14 cellular contexts compared by ENCODE assay signal in genomic region chr9:127370651-127371648, GRCh38. TPM values are rescaled to one million over a fixed set of nuclear protein-coding genes. Genes with fewer than 3 reads are reported as not detected.
DNase-seq lines count a peak whose midpoint lies in the region; ATAC-seq, FAIRE-seq and TF ChIP-seq lines count a peak whose summit lies in the region.
"Had no signal": no experiment of that assay in that cellular context is flagged by ENCODE, and none has a peak within 500 bp of the region (broad histone marks: within the 10 kb centered on the region; RNA-seq: fewer than 3 reads in every experiment).

No MANE protein-coding gene starts in this region.

- no peaks in the 10 kb centered on the region for H3K79me2 ChIP-seq in GM23338 (replicated peaks; ENCODE audit: insufficient read depth)

- 68 to 74% methylated on average over 13 of the region's 13 CpGs for WGBS in heart right ventricle, 2 donors
- WGBS in small intestine, 3 donors, result 37 to 69% (median 55%) methylated on average over 13 of the region's 13 CpGs

- peak; percentile 49 for DNase-seq in activated CD8-positive, alpha-beta memory T cell treated with anti-CD3 and anti-CD28 coated beads for 24 hours
- DNase-seq in activated CD8-positive, alpha-beta memory T cell treated with anti-CD3 and anti-CD28 coated beads, Interleukin-2, amount 50 U/mL, for 4 hours, result no peak
- DNase-seq in GM23338 (ENCODE audit: low spot score) (no peak), heart right ventricle (no peak), small intestine (peak; percentile 68), tibial artery (no peak)
- DNase-seq: 8988T, NCI-H1417, NCI-H1930, NCI-H510A treated with DMSO at 0.1 percent for 48 hours had no signal

- H3K9me3 Mint-ChIP-seq in GM23338, result no peaks in the 10 kb centered on the region

- H3K9me3 ChIP-seq in heart right ventricle, result no peaks in the 10 kb centered on the region
- H3K9me3 ChIP-seq in small intestine (ENCODE audit: control insufficient read depth, low read depth), result no peaks in the 10 kb centered on the region
- no peaks in the 10 kb centered on the region for H3K9me3 ChIP-seq in tibial artery
- H3K9me3 ChIP-seq: BLaER1 treated with 17β-estradiol and CSF1 and Interleukin-3, amounts not matched to agents 10 nM and 100 nM; HAP-1 had no signal

- ATAC-seq in GM23338 (no peak; the same call in 2 of the 3 replicates), heart right ventricle (peak in 5 of 8 donors; percentile 10 to 64 (median 42)), GM18519 (IDR thresholded peaks at IDR 0.05; ENCODE audit: low FRiP score, unreplicated experiment) (no peak), HG02973 (IDR thresholded peaks at IDR 0.05; ENCODE audit: unreplicated experiment) (no peak)

- H3K36me3 ChIP-seq in GM23338 (ENCODE audit: insufficient read depth) (no peaks in the 10 kb centered on the region), heart right ventricle (peaks cover 0 to 12% (median 0%) of the 10 kb centered on the region in 9 donors), small intestine (ENCODE audit: control insufficient read depth in 2 of 2, insufficient read depth in 2 of 2, low read length in 2 of 2) (no peaks in the 10 kb centered on the region), tibial artery (peaks cover 11 to 31% (median 20%) of the 10 kb centered on the region in 3 donors)
- H3K36me3 ChIP-seq: BLaER1 treated with 17β-estradiol and CSF1 and Interleukin-3, amounts not matched to agents 10 nM and 100 nM; HAP-1 had no signal

- peaks cover 3% of the 10 kb centered on the region for H3K27me3 Mint-ChIP-seq in GM23338 (ENCODE audit: insufficient read depth, low read depth, poor library complexity)

- TF ChIP-seq CTCF in GM23338 (conservative IDR thresholded peaks at IDR 0.05; ENCODE audit: low read depth in 2 of 2) (no peak), heart right ventricle (IDR thresholded peaks at IDR 0.05) (no peak), tibial artery (IDR thresholded peaks at IDR 0.05) (no peak)

- peaks cover 23% of the 10 kb centered on the region for H3K4me1 Mint-ChIP-seq in GM23338

- H3K27ac Mint-ChIP-seq in GM23338, result peak overlapping the region; percentile 3; the same call in 1 of the 2 replicates

- no peaks in the 10 kb centered on the region for H3K9me2 ChIP-seq in GM23338 (ENCODE audit: insufficient read depth)

- H3K4me3 Mint-ChIP-seq in GM23338, result no peak overlapping the region

- no peak for FAIRE-seq in small intestine (lab: Jason Lieb, UNC)

- no peak overlapping the region for H3K4me3 ChIP-seq in GM23338
- H3K4me3 ChIP-seq in heart right ventricle, result no peak overlapping the region
- H3K4me3 ChIP-seq in small intestine (ENCODE audit: low read depth in 1 of 2, low read length in 2 of 2), result no peak overlapping the region
- H3K4me3 ChIP-seq in tibial artery, result no peak overlapping the region
- H3K4me3 ChIP-seq: BLaER1 treated with 17β-estradiol and CSF1 and Interleukin-3, amounts not matched to agents 10 nM and 100 nM; HAP-1 had no signal

- H3K4me1 ChIP-seq in GM23338 (ENCODE audit: insufficient read depth) (peaks cover 14% of the 10 kb centered on the region; the same call in 1 of the 2 replicates), heart right ventricle (peaks cover 0 to 24% (median 11%) of the 10 kb centered on the region in 9 donors), small intestine (ENCODE audit: control insufficient read depth in 2 of 2, insufficient read depth in 1 of 2, low read depth in 1 of 2, low read length in 1 of 2) (peaks cover 0 to 5% of the 10 kb centered on the region in 2 donors), tibial artery (peaks cover 0 to 10% (median 0%) of the 10 kb centered on the region in 4 donors)
- H3K4me1 ChIP-seq: HAP-1 had no signal

- H3K4me2 ChIP-seq in GM23338, result no peak overlapping the region

- intact Hi-C loops in heart right ventricle (cut with DNase I), result no loop called here
- intact Hi-C loops in tibial artery (cut with DNase I; ENCODE audit: low total_unique reads), result no loop called here

- H3K27ac ChIP-seq in GM23338 (ENCODE audit: low read depth) (no peak overlapping the region), heart right ventricle (peak overlapping the region in 2 of 10 donors; percentile 13 to 18), small intestine (ENCODE audit: low read depth in 1 of 2, low read length in 1 of 2) (peak overlapping the region in 1 of 2 donors; percentile 2), tibial artery (no peak overlapping the region)
- H3K27ac ChIP-seq: BLaER1 treated with 17β-estradiol and CSF1 and Interleukin-3, amounts not matched to agents 10 nM and 100 nM had no signal

- no peak overlapping the region for H2AFZ ChIP-seq in GM23338

- H4K20me1 ChIP-seq in GM23338 (replicated peaks; ENCODE audit: insufficient read depth), result no peaks in the 10 kb centered on the region
- H4K20me1 ChIP-seq: BLaER1 treated with 17β-estradiol and CSF1 and Interleukin-3, amounts not matched to agents 10 nM and 100 nM had no signal

- no peaks in the 10 kb centered on the region for H3F3A ChIP-seq in GM23338 (replicated peaks; ENCODE audit: low read depth)

- no peaks in the 10 kb centered on the region for H3K36me3 Mint-ChIP-seq in GM23338 (ENCODE audit: low read depth)

- H3K27me3 ChIP-seq in GM23338 (ENCODE audit: insufficient read depth) (no peaks in the 10 kb centered on the region), heart right ventricle (no peaks in the 10 kb centered on the region), small intestine (ENCODE audit: control insufficient read depth in 2 of 2, insufficient read depth in 2 of 2, low read length in 2 of 2) (no peaks in the 10 kb centered on the region), tibial artery (no peaks in the 10 kb centered on the region)
- H3K27me3 ChIP-seq: BLaER1 treated with 17β-estradiol and CSF1 and Interleukin-3, amounts not matched to agents 10 nM and 100 nM had no signal

TF ChIP-seq in GM23338, 12 proteins besides CTCF, POLR2A, EP300 and RAD21 (continues in another document):
- TF ChIP-seq ETS1 (IDR thresholded peaks at IDR 0.05) (no peak), STAT1 (IDR thresholded peaks at IDR 0.05; ENCODE audit: unreplicated experiment) (no peak), EZH2 (IDR thresholded peaks at IDR 0.05; ENCODE audit: low read depth, unreplicated experiment) (no peak)

RNA-seq across cellular contexts. Expression of gene SLC2A8, which starts 26.0 kb away (rescaled TPM):
- 28.9 and 34.1 TPM in 2 replicates for total RNA-seq in GM23338 (2014; rRNA removed; shearing (Covaris generic))
- 16.3 and 18.9 TPM in 2 replicates for polyA plus RNA-seq in GM23338 (2016; fragmentation: Nextera tagmentation; extraction: Ambion mirVana)
- 10 to 100 TPM; 10.0 to 26.7 (median 13.1) TPM for total RNA-seq in heart right ventricle
- 10 to 100 TPM; 18.9 to 21.7 TPM for polyA plus RNA-seq in heart right ventricle
- polyA plus RNA-seq in small intestine, result 10 to 100 TPM; 17.2 to 21.4 (median 20.0) TPM

RNA-seq across cellular contexts. Expression of gene ZNF79, which starts 53.2 kb away (rescaled TPM):
- total RNA-seq in GM23338 (2014; rRNA removed; shearing (Covaris generic)), result 5.8 and 6.3 TPM in 2 replicates
- polyA plus RNA-seq in GM23338 (2016; fragmentation: Nextera tagmentation; extraction: Ambion mirVana) (2.2 and 2.9 TPM in 2 replicates), heart right ventricle (1 to 10 TPM; 2.1 to 4.5 TPM), small intestine (1 to 10 TPM; 2.4 to 4.1 (median 2.5) TPM)
- total RNA-seq in heart right ventricle, result 1 to 10 TPM; 4.4 to 8.3 (median 6.4) TPM

Comparison
In these comparisons a context has a peak if more than half of its experiments do, and no peak if none do; other contexts are left out.
1. DNase-seq: peak in activated CD8-positive, alpha-beta memory T cell treated with anti-CD3 and anti-CD28 coated beads for 24 hours (single experiment) and small intestine (single experiment); none in activated CD8-positive, alpha-beta memory T cell treated with anti-CD3 and anti-CD28 coated beads, Interleukin-2, amount 50 U/mL, for 4 hours (single experiment), GM23338 (single experiment), heart right ventricle (0 of 2) and tibial artery (0 of 2).
2. ATAC-seq: peak in heart right ventricle (5 of 8); none in GM23338 (single experiment), GM18519 (single experiment) and HG02973 (single experiment).